8 cellular contexts compared by ENCODE assay signal in genomic region chr13:46053162-46054012, GRCh38. TPM values are rescaled to one million over a fixed set of nuclear protein-coding genes. Genes with fewer than 3 reads are reported as not detected.
DNase-seq lines count a peak whose midpoint lies in the region; ATAC-seq, FAIRE-seq and TF ChIP-seq lines count a peak whose summit lies in the region.

No MANE protein-coding gene starts in this region.

- FAIRE-seq in H54 (lab: Jason Lieb, UNC), result no peak

- ATAC-seq in central memory CD8-positive, alpha-beta T cell (replicated peaks; ENCODE audit: extremely low read depth, poor library complexity, severe bottlenecking), result no peak

- peak overlapping the region; percentile 95 for H3K4me3 Mint-ChIP-seq in central memory CD8-positive, alpha-beta T cell

- H3K36me3 Mint-ChIP-seq in central memory CD8-positive, alpha-beta T cell (ENCODE audit: insufficient read depth), result peaks cover 8% of the 10 kb centered on the region

- DNase-seq in central memory CD8-positive, alpha-beta T cell (ENCODE audit: low spot score in 2 of 2), result no peak
- DNase-seq in stimulated activated CD4-positive, alpha-beta T cell treated with anti-CD3 and anti-CD28 coated beads, Interleukin-2, amount 100 ng/mL, for 24 hours, result no peak
- no peak for DNase-seq in H54 (ENCODE audit: insufficient read length, low spot score)
- no peak for DNase-seq in activated CD8-positive, alpha-beta memory T cell treated with anti-CD3 and anti-CD28 coated beads for 24 hours
- DNase-seq in central memory CD4-positive, alpha-beta T cell, result no peak

- no peaks in the 10 kb centered on the region for H3K36me3 ChIP-seq in HUES64 (ENCODE audit: insufficient read depth, low read length)
- H3K36me3 ChIP-seq in mucosa of stomach (ENCODE audit: control insufficient read depth, insufficient read depth, low read length), result no peaks in the 10 kb centered on the region

- peaks cover 29% of the 10 kb centered on the region for H3K4me1 Mint-ChIP-seq in central memory CD8-positive, alpha-beta T cell

- TF ChIP-seq CTCF in 22Rv1 (IDR thresholded peaks at IDR 0.05), result no peak

- peaks cover 33% of the 10 kb centered on the region for H3K27me3 Mint-ChIP-seq in central memory CD8-positive, alpha-beta T cell

- H3K4me1 ChIP-seq in HUES64 (ENCODE audit: insufficient read depth, low read length) (no peaks in the 10 kb centered on the region; the same call in 1 of the 2 replicates), mucosa of stomach (ENCODE audit: control insufficient read depth, insufficient read depth, low read length) (peaks cover 3% of the 10 kb centered on the region)

- TF ChIP-seq POLR2A in H54 (IDR thresholded peaks at IDR 0.05; ENCODE audit: low read depth, low read length), result no peak

- peak overlapping the region; percentile 90 for H3K4me3 ChIP-seq in HUES64 (ENCODE audit: low read length)
- H3K4me3 ChIP-seq in mucosa of stomach (ENCODE audit: low read length), result peak overlapping the region; percentile 53

- H3K27ac ChIP-seq in 22Rv1 (peak overlapping the region; percentile 81), HUES64 (ENCODE audit: low read depth, low read length) (peak overlapping the region; percentile 66; the same call in 1 of the 2 replicates)

- no peaks in the 10 kb centered on the region for H3K9me3 Mint-ChIP-seq in central memory CD8-positive, alpha-beta T cell

- H3K27me3 ChIP-seq in HUES64 (ENCODE audit: insufficient read depth, low read length) (peaks cover 5% of the 10 kb centered on the region; the same call in 1 of the 2 replicates), mucosa of stomach (ENCODE audit: control insufficient read depth, insufficient read depth, low read length) (no peaks in the 10 kb centered on the region)

- H3K27ac Mint-ChIP-seq in central memory CD8-positive, alpha-beta T cell (ENCODE audit: low read depth), result peak overlapping the region; percentile 100

- 15% methylated on average over 16 of the region's 18 CpGs for WGBS in HUES64

- peak overlapping the region; percentile 71 for H3K9ac ChIP-seq in HUES64 (ENCODE audit: low read depth, low read length)
- H3K9ac ChIP-seq in mucosa of stomach (ENCODE audit: low read length), result peak overlapping the region; percentile 92

- H3K9me3 ChIP-seq in HUES64 (ENCODE audit: insufficient read depth, low read depth, low read length) (no peaks in the 10 kb centered on the region), mucosa of stomach (ENCODE audit: control insufficient read depth, low read length) (no peaks in the 10 kb centered on the region)

RNA-seq across cellular contexts. Expression of gene ZC3H13, which starts 0.8 kb away (rescaled TPM):
- polyA plus RNA-seq in HUES64 (2013, experiment 1 of 2), result 30.0 TPM
- 34.9 TPM for polyA plus RNA-seq in HUES64 (2013, experiment 2 of 2)

RNA-seq across cellular contexts. Expression of gene CPB2, which starts 51.4 kb away (rescaled TPM):
- polyA plus RNA-seq in HUES64 (2013, experiment 1 of 2), result not detected
- polyA plus RNA-seq in HUES64 (2013, experiment 2 of 2), result not detected
